8 cellular contexts compared by ENCODE assay signal in genomic region chr9:121350993-121351561, GRCh38. TPM values are rescaled to one million over a fixed set of nuclear protein-coding genes. Genes with fewer than 3 reads are reported as not detected.
A peak's percentile ranks its signal among the peaks of the same experiment; 100 is the strongest.
DNase-seq lines count a peak whose midpoint lies in the region; ATAC-seq and TF ChIP-seq lines count a peak whose summit lies in the region.

No MANE protein-coding gene starts in this region.

- H3K9ac ChIP-seq in skeletal muscle tissue (ENCODE audit: low read depth in 1 of 3, low read length in 3 of 3) = peak overlapping the region in 2 of 3 donors; percentile 14 to 25

- peaks cover 42 to 73% (median 44%) of the 10 kb centered on the region in 3 donors for H3K4me1 ChIP-seq in skeletal muscle tissue (ENCODE audit: control insufficient read depth in 3 of 3, insufficient read depth in 3 of 3, low read length in 3 of 3)

- no peaks in the 10 kb centered on the region for H3K9me3 ChIP-seq in skeletal muscle tissue (ENCODE audit: control insufficient read depth in 3 of 3, low read length in 3 of 3)

- H3K36me3 ChIP-seq in skeletal muscle tissue (ENCODE audit: control insufficient read depth in 3 of 3, insufficient read depth in 3 of 3, low read length in 3 of 3) = peaks cover 26 to 65% (median 61%) of the 10 kb centered on the region in 3 donors

- peak overlapping the region in 2 of 3 donors; percentile 1 to 6 for H3K4me3 ChIP-seq in skeletal muscle tissue (ENCODE audit: low read length in 3 of 3)

- intact Hi-C loops in left cardiac atrium (cut with DNase I) = no loop called here

- ATAC-seq in left cardiac atrium (peak; percentile 72 to 73), HG03095 (IDR thresholded peaks at IDR 0.05; ENCODE audit: unreplicated experiment) (no peak), HG03521 (IDR thresholded peaks at IDR 0.05; ENCODE audit: unreplicated experiment) (no peak)

- H3K27ac ChIP-seq in VCaP (peak overlapping the region; percentile 72), skeletal muscle tissue (ENCODE audit: low read depth, low read length) (peak overlapping the region; percentile 56)

- no peak for TF ChIP-seq CTCF in VCaP (conservative IDR thresholded peaks at IDR 0.05)

- H3K27me3 ChIP-seq in skeletal muscle tissue (ENCODE audit: control insufficient read depth in 3 of 3, insufficient read depth in 3 of 3, low read length in 3 of 3) = no peaks in the 10 kb centered on the region

- DNase-seq in DMS153 (lab: John Stamatoyannopoulos, UW) (peak; percentile 68), DMS153 treated with DMSO at 0.1 percent for 48 hours (lab: John Stamatoyannopoulos, UW; ENCODE audit: unreplicated experiment) (no peak), left cardiac atrium (peak; percentile 82), HuH-7 (ENCODE audit: low spot score) (no peak)

RNA-seq across cellular contexts. Expression of gene STOM, which starts 19.0 kb away (rescaled TPM):
- total RNA-seq in left cardiac atrium (100 to 1,000 TPM; 194 to 326 TPM), skeletal muscle tissue (76.7 TPM)

Comparison
In these comparisons a context has a peak if more than half of its experiments do, and no peak if none do; other contexts are left out.
1. DNase-seq: peak in DMS153 (single experiment) and left cardiac atrium (single experiment); none in DMS153 treated with DMSO at 0.1 percent for 48 hours (single experiment) and HuH-7 (single experiment).
2. ATAC-seq: peak in left cardiac atrium (2 of 2); none in HG03095 (single experiment) and HG03521 (single experiment).